In genomic region chr16:1258906-1259759, GRCh38 we compare ENCODE assay signal across 13 cellular contexts. TPM values are rescaled to one million over a fixed set of nuclear protein-coding genes. Genes with fewer than 3 reads are reported as not detected.
DNase-seq lines count a peak whose midpoint lies in the region; ATAC-seq and TF ChIP-seq lines count a peak whose summit lies in the region.
"Had no signal": no experiment of that assay in that cellular context is flagged by ENCODE, and none has a peak within 500 bp of the region (broad histone marks: within the 10 kb centered on the region; RNA-seq: fewer than 3 reads in every experiment).

No MANE protein-coding gene starts in this region.

- H3K27me3 ChIP-seq in breast epithelium (peaks cover 0 to 78% of the 10 kb centered on the region in 2 donors), esophagus (ENCODE audit: control insufficient read depth in 1 of 2, insufficient read depth in 2 of 2, low read length in 2 of 2) (peaks cover 0 to 5% of the 10 kb centered on the region in 2 donors), suprapubic skin (peaks cover 86% of the 10 kb centered on the region)

- DNase-seq in breast epithelium (ENCODE audit: low spot score in 2 of 2), result no peak
- no peak for DNase-seq in MCF 10A (ENCODE audit: unreplicated experiment)
- DNase-seq in NCI-H1417 (lab: John Stamatoyannopoulos, UW), result peak; percentile 53 to 86 (median 80)
- peak in 1 of 2 donors; percentile 56 for DNase-seq in suprapubic skin (ENCODE audit: low spot score in 2 of 2)
- DNase-seq in activated CD4-positive, alpha-beta memory T cell treated with anti-CD3 and anti-CD28 coated beads for 36 hours, result no peak
- DNase-seq: hypothalamus, NCI-H446, uterus had no signal

- POLR2A ChIA-PET in MCF 10A (lab: Yijun Ruan, JAX), result interaction anchor here (0.7 kb wide), 1 partner anchor 54 kb away, joined by 3 read pairs; no protein-coding TSS in a partner anchor
- POLR2A ChIA-PET in activated CD4-positive, alpha-beta memory T cell treated with anti-CD3 and anti-CD28 coated beads for 36 hours (lab: Charles Lee), result no interaction called here

- no peak for ATAC-seq in GM21723 (IDR thresholded peaks at IDR 0.05; ENCODE audit: unreplicated experiment)

- WGBS in esophagus, 2 donors, result 6 to 10% methylated on average over 35 to 42 of the region's 42 CpGs
- 20% methylated on average over 5 of the region's 42 CpGs for WGBS in suprapubic skin

- H3K27ac ChIP-seq in breast epithelium, result no peak overlapping the region
- no peak overlapping the region for H3K27ac ChIP-seq in esophagus (ENCODE audit: low read depth in 2 of 2, low read length in 1 of 2)
- no peak overlapping the region for H3K27ac ChIP-seq in suprapubic skin
- H3K27ac ChIP-seq: SK-N-MC, uterus had no signal

- TF ChIP-seq POLR2A in breast epithelium (IDR thresholded peaks at IDR 0.05) (no peak), suprapubic skin (IDR thresholded peaks at IDR 0.05) (no peak)

- H3K4me1 ChIP-seq in breast epithelium (peaks cover 0 to 8% of the 10 kb centered on the region in 2 donors), esophagus (ENCODE audit: control insufficient read depth in 2 of 2, insufficient read depth in 2 of 2, low read length in 1 of 2) (peaks cover 2 to 5% of the 10 kb centered on the region in 2 donors), suprapubic skin (peaks cover 8% of the 10 kb centered on the region)
- H3K4me1 ChIP-seq: uterus had no signal

- no TSS peak for BruUV-seq in MCF 10A (replicated peaks; lab: Mats Ljungman, UMichigan)

- H3K36me3 ChIP-seq in breast epithelium (no peaks in the 10 kb centered on the region), esophagus (ENCODE audit: control insufficient read depth in 2 of 2, insufficient read depth in 2 of 2, low read length in 1 of 2) (no peaks in the 10 kb centered on the region), suprapubic skin (no peaks in the 10 kb centered on the region)
- H3K36me3 ChIP-seq: uterus had no signal

- H3K9me3 ChIP-seq in breast epithelium (no peaks in the 10 kb centered on the region), esophagus (ENCODE audit: control insufficient read depth in 2 of 2, insufficient read depth in 1 of 2, low read depth in 1 of 2, low read length in 1 of 2) (no peaks in the 10 kb centered on the region), suprapubic skin (no peaks in the 10 kb centered on the region)
- H3K9me3 ChIP-seq: uterus had no signal

- no peak overlapping the region for H3K27ac Mint-ChIP-seq in MCF 10A (ENCODE audit: low read depth, unreplicated experiment)
- H3K27ac Mint-ChIP-seq in activated CD4-positive, alpha-beta memory T cell treated with anti-CD3 and anti-CD28 coated beads for 36 hours, result no peak overlapping the region

- TF ChIP-seq CTCF in breast epithelium (IDR thresholded peaks at IDR 0.05) (no peak), MCF 10A (IDR thresholded peaks at IDR 0.05; ENCODE audit: unreplicated experiment) (no peak), suprapubic skin (IDR thresholded peaks at IDR 0.05) (no peak)

- H3K4me3 ChIP-seq in breast epithelium (peak overlapping the region in 2 of 3 donors; percentile 26 to 54), esophagus (ENCODE audit: low read depth in 1 of 2, low read length in 2 of 2) (peak overlapping the region; percentile 3 to 25), suprapubic skin (peak overlapping the region; percentile 28)
- H3K4me3 ChIP-seq: SK-N-MC, skin epidermis, uterus had no signal

- peaks cover 47% of the 10 kb centered on the region for H3K27me3 Mint-ChIP-seq in MCF 10A (ENCODE audit: insufficient read depth, unreplicated experiment)
- H3K27me3 Mint-ChIP-seq in activated CD4-positive, alpha-beta memory T cell treated with anti-CD3 and anti-CD28 coated beads for 36 hours, result peaks cover 24% of the 10 kb centered on the region

- H3K36me3 Mint-ChIP-seq in MCF 10A (ENCODE audit: insufficient read depth, unreplicated experiment), result no peaks in the 10 kb centered on the region
- H3K36me3 Mint-ChIP-seq in activated CD4-positive, alpha-beta memory T cell treated with anti-CD3 and anti-CD28 coated beads for 36 hours, result no peaks in the 10 kb centered on the region

- H3K4me1 Mint-ChIP-seq in MCF 10A (ENCODE audit: insufficient read depth, unreplicated experiment), result no peaks in the 10 kb centered on the region
- peaks cover 5% of the 10 kb centered on the region for H3K4me1 Mint-ChIP-seq in activated CD4-positive, alpha-beta memory T cell treated with anti-CD3 and anti-CD28 coated beads for 36 hours (ENCODE audit: low read depth)

- no peak for TF ChIP-seq EP300 in suprapubic skin (IDR thresholded peaks at IDR 0.05)

- H3K4me3 Mint-ChIP-seq in MCF 10A (ENCODE audit: unreplicated experiment), result no peak overlapping the region
- no peak overlapping the region for H3K4me3 Mint-ChIP-seq in activated CD4-positive, alpha-beta memory T cell treated with anti-CD3 and anti-CD28 coated beads for 36 hours

- CTCF ChIA-PET in MCF 10A (lab: Yijun Ruan, JAX), result interaction anchor here (0.5 kb wide), 1 partner anchor 380 kb away, joined by 3 read pairs; no protein-coding TSS in a partner anchor
- CTCF ChIA-PET in activated CD4-positive, alpha-beta memory T cell treated with anti-CD3 and anti-CD28 coated beads for 36 hours (lab: Charles Lee), result no interaction called here

- H3K9me3 Mint-ChIP-seq in MCF 10A (ENCODE audit: unreplicated experiment), result peaks cover 2% of the 10 kb centered on the region
- peaks cover under 1% of the 10 kb centered on the region for H3K9me3 Mint-ChIP-seq in activated CD4-positive, alpha-beta memory T cell treated with anti-CD3 and anti-CD28 coated beads for 36 hours

- intact Hi-C loops in breast epithelium (cut with DNase I; ENCODE audit: low total_unique reads) (no loop called here), MCF 10A (cut with micrococcal nuclease) (no loop called here)
- intact Hi-C loops in activated CD4-positive, alpha-beta memory T cell treated with anti-CD3 and anti-CD28 coated beads for 36 hours (cut with micrococcal nuclease), result no loop called here

RNA-seq across cellular contexts. Expression of gene TPSD1, which starts 3.3 kb away (rescaled TPM):
- total RNA-seq in breast epithelium, result 1 to 10 TPM; 1.6 to 5.9 (median 2.0) TPM
- total RNA-seq in MCF 10A (2022), result not detected in 2 replicates
- 1 to 10 TPM in 1 of 2 donors, under 1 TPM in 1; 0.83 to 1.5 TPM for polyA plus RNA-seq in esophagus
- total RNA-seq in suprapubic skin, result 10 to 100 TPM in 1 of 4 donors, under 1 TPM in 2, not detected in 1; 0.38 to 11.6 (median 0.83) TPM
- total RNA-seq in activated CD4-positive, alpha-beta memory T cell treated with anti-CD3 and anti-CD28 coated beads for 36 hours, result not detected
- total RNA-seq: HT1080 had no signal

RNA-seq across cellular contexts. Expression of gene TPSAB1, which starts 18.6 kb away (rescaled TPM):
- 100 to 1,000 TPM in 1 of 3 donors, 10 to 100 TPM in 1, 1 to 10 TPM in 1; 5.9 to 156 (median 19.8) TPM for total RNA-seq in breast epithelium
- not detected in 2 replicates for total RNA-seq in MCF 10A (2022)
- 10 to 100 TPM in 1 of 2 donors, 1 to 10 TPM in 1; 2.8 to 33.0 TPM for polyA plus RNA-seq in esophagus
- 10 to 100 TPM in 3 of 4 donors, 1 to 10 TPM in 1; 6.0 to 36.8 (median 16.5) TPM for total RNA-seq in suprapubic skin
- not detected for total RNA-seq in activated CD4-positive, alpha-beta memory T cell treated with anti-CD3 and anti-CD28 coated beads for 36 hours
- total RNA-seq: HT1080 had no signal

RNA-seq across cellular contexts. Expression of gene TPSB2, which starts 29.1 kb away (rescaled TPM):
- total RNA-seq in breast epithelium (100 to 1,000 TPM in 1 of 3 donors, 10 to 100 TPM in 1, 1 to 10 TPM in 1; 5.6 to 195 (median 22.4) TPM), MCF 10A (2022) (not detected in 2 replicates), suprapubic skin (10 to 100 TPM; 13.0 to 36.9 (median 22.5) TPM)
- polyA plus RNA-seq in esophagus, result 10 to 100 TPM in 1 of 2 donors, 1 to 10 TPM in 1; 5.7 to 37.8 TPM
- not detected for total RNA-seq in activated CD4-positive, alpha-beta memory T cell treated with anti-CD3 and anti-CD28 coated beads for 36 hours
- total RNA-seq: HT1080 had no signal

RNA-seq across cellular contexts. Expression of gene TPSG1, which starts 34.1 kb away (rescaled TPM):
- total RNA-seq in breast epithelium (1 to 10 TPM in 1 of 3 donors, under 1 TPM in 1, not detected in 1; 0.73 to 1.8 TPM), MCF 10A (2022) (not detected in 2 replicates), suprapubic skin (1 to 10 TPM in 1 of 4 donors, not detected in 3; 1.6 TPM)
- polyA plus RNA-seq in esophagus, result under 1 TPM; 0.10 to 0.15 TPM
- not detected for total RNA-seq in activated CD4-positive, alpha-beta memory T cell treated with anti-CD3 and anti-CD28 coated beads for 36 hours
- total RNA-seq: HT1080 had no signal

RNA-seq across cellular contexts. Expression of gene UBE2I, which starts 50.3 kb away (rescaled TPM):
- total RNA-seq in breast epithelium, result 10 to 100 TPM; 52.5 to 67.8 (median 62.2) TPM
- total RNA-seq in MCF 10A (2022), result 163 and 172 TPM in 2 replicates
- polyA plus RNA-seq in esophagus, result 10 to 100 TPM; 35.4 to 56.9 TPM
- total RNA-seq in suprapubic skin, result 100 to 1,000 TPM in 3 of 4 donors, 10 to 100 TPM in 1; 72.0 to 165 (median 107) TPM
- total RNA-seq in activated CD4-positive, alpha-beta memory T cell treated with anti-CD3 and anti-CD28 coated beads for 36 hours, result 100 to 1,000 TPM; 248 to 249 TPM

Comparison
In these comparisons a context has a peak if more than half of its experiments do, and no peak if none do; other contexts are left out.
1. DNase-seq: peak in NCI-H1417 (3 of 3); none in breast epithelium (0 of 2), MCF 10A (single experiment) and activated CD4-positive, alpha-beta memory T cell treated with anti-CD3 and anti-CD28 coated beads for 36 hours (single experiment).
2. Peak in every context shown above with its lines, with median percentiles within 50 percentile points of each other: H3K4me3 ChIP-seq.